In the genomic region with DNA sequence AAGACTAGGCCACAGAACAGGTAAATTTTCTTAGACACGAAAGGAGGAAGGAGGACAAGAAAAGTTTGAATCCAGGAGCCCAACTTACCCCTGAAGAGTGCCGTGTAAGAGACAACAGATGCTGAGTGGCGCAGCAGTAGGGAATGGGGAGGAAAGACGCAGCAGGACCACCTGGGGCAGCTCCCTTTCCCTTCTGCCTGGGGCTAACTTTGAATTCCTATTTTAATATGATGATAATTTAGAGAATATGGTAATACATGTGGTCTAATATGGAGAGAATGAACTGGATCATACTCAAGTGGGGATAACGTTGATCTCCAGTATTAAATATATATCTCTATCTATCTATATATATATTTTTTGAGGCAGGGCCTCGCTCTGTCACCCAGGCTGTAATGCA, we compare ENCODE assay signal across 17 cellular contexts.
DNase-seq lines count a peak whose midpoint lies in the region; ATAC-seq, FAIRE-seq and TF ChIP-seq lines count a peak whose summit lies in the region.
"Had no signal": no experiment of that assay in that cellular context is flagged by ENCODE, and none has a peak within 500 bp of the region (broad histone marks: within the 10 kb centered on the region; RNA-seq: fewer than 3 reads in every experiment).

No MANE protein-coding gene starts in this region.

- no peak overlapping the region for H3K9ac ChIP-seq in neural progenitor cell

- H3K36me3 ChIP-seq in neural progenitor cell = no peaks in the 10 kb centered on the region
- no peaks in the 10 kb centered on the region for H3K36me3 ChIP-seq in body of pancreas (replicated peaks in 1 of 2; ENCODE audit: insufficient read depth in 1 of 2, low read depth in 2 of 2)
- H3K36me3 ChIP-seq: HAP-1 had no signal

- H3K4me3 ChIP-seq in neural progenitor cell (no peak overlapping the region), body of pancreas (no peak overlapping the region)
- H3K4me3 ChIP-seq: GM23338, HAP-1 had no signal

- no peaks in the 10 kb centered on the region for H3K27me3 ChIP-seq in neural progenitor cell
- H3K27me3 ChIP-seq in body of pancreas = no peaks in the 10 kb centered on the region

- DNase-seq in GM12891 (ENCODE audit: insufficient read length, low spot score) = no peak
- DNase-seq in central memory CD8-positive, alpha-beta T cell (ENCODE audit: low spot score in 2 of 2) = no peak
- DNase-seq in neural progenitor cell (ENCODE audit: low spot score) = no peak
- DNase-seq in body of pancreas = no peak
- no peak for DNase-seq in HPDE6-E6E7 (ENCODE audit: extremely low spot score)
- DNase-seq: C1 segment of cervical spinal cord; CD4-positive, alpha-beta memory T cell; COR-L47; DMS153; DND-41; HFFc6 had no signal

- TF ChIP-seq POLR2A in GM12891 (IDR thresholded peaks at IDR 0.05; ENCODE audit: low read depth, low read length) (no peak), body of pancreas (IDR thresholded peaks at IDR 0.05) (no peak)

- H2AFZ ChIP-seq in neural progenitor cell (replicated peaks) = peak overlapping the region; percentile 55
- H2AFZ ChIP-seq: GM23338 had no signal

- no peaks in the 10 kb centered on the region for H3K79me2 ChIP-seq in neural progenitor cell (ENCODE audit: low read depth)

- peak overlapping the region; percentile 11 for H3K27ac Mint-ChIP-seq in central memory CD8-positive, alpha-beta T cell (ENCODE audit: low read depth)
- H3K27ac Mint-ChIP-seq in neural progenitor cell = no peak overlapping the region
- H3K27ac Mint-ChIP-seq: GM23338 had no signal

- no peaks in the 10 kb centered on the region for H4K20me1 ChIP-seq in neural progenitor cell (ENCODE audit: low read depth)

- H3K9me3 Mint-ChIP-seq in central memory CD8-positive, alpha-beta T cell = no peaks in the 10 kb centered on the region
- peaks cover 4% of the 10 kb centered on the region for H3K9me3 Mint-ChIP-seq in neural progenitor cell

- intact Hi-C loops in body of pancreas (cut with DNase I) = no loop called here

- no peaks in the 10 kb centered on the region for H3K27me3 Mint-ChIP-seq in central memory CD8-positive, alpha-beta T cell
- H3K27me3 Mint-ChIP-seq in neural progenitor cell (ENCODE audit: insufficient read depth, low read depth) = no peaks in the 10 kb centered on the region
- H3K27me3 Mint-ChIP-seq: CD4-positive, alpha-beta memory T cell had no signal

- no peaks in the 10 kb centered on the region for H3F3A ChIP-seq in neural progenitor cell (ENCODE audit: low read depth)

- H3K4me3 Mint-ChIP-seq in central memory CD8-positive, alpha-beta T cell = no peak overlapping the region
- no peak overlapping the region for H3K4me3 Mint-ChIP-seq in neural progenitor cell
- H3K4me3 Mint-ChIP-seq: CD4-positive, alpha-beta memory T cell; GM23338; HFFc6 had no signal

- peaks cover 15% of the 10 kb centered on the region for H3K36me3 Mint-ChIP-seq in central memory CD8-positive, alpha-beta T cell (ENCODE audit: insufficient read depth)
- peaks cover 3% of the 10 kb centered on the region for H3K36me3 Mint-ChIP-seq in neural progenitor cell

- H3K4me1 ChIP-seq in neural progenitor cell (no peaks in the 10 kb centered on the region), body of pancreas (no peaks in the 10 kb centered on the region)
- H3K4me1 ChIP-seq: HAP-1 had no signal

- TF ChIP-seq CTCF in neural progenitor cell (IDR thresholded peaks at IDR 0.05) (no peak), body of pancreas (IDR thresholded peaks at IDR 0.05) (no peak)

- WGBS in body of pancreas, 2 donors = 90 to 94% methylated on average over 6 of the region's 6 CpGs

- H3K27ac ChIP-seq in neural progenitor cell = no peak overlapping the region
- H3K27ac ChIP-seq in body of pancreas = no peak overlapping the region

- no peaks in the 10 kb centered on the region for H3K9me3 ChIP-seq in neural progenitor cell (ENCODE audit: low read depth)
- no peaks in the 10 kb centered on the region for H3K9me3 ChIP-seq in body of pancreas
- H3K9me3 ChIP-seq: HAP-1 had no signal

- FAIRE-seq in GM12891 (lab: Jason Lieb, UNC) = peak; percentile 69
- FAIRE-seq: G401.6, GM19239, H54 had no signal

- no peak overlapping the region for H3K4me2 ChIP-seq in neural progenitor cell
- H3K4me2 ChIP-seq: GM23338 had no signal

- ATAC-seq in central memory CD8-positive, alpha-beta T cell (replicated peaks; ENCODE audit: extremely low read depth, poor library complexity, severe bottlenecking) = no peak
- ATAC-seq in GM21447 (IDR thresholded peaks at IDR 0.05; ENCODE audit: unreplicated experiment) = no peak
- ATAC-seq in body of pancreas = no peak
- ATAC-seq: GM23338 had no signal

- peaks cover 4% of the 10 kb centered on the region for H3K4me1 Mint-ChIP-seq in central memory CD8-positive, alpha-beta T cell
- no peaks in the 10 kb centered on the region for H3K4me1 Mint-ChIP-seq in neural progenitor cell
- H3K4me1 Mint-ChIP-seq: GM23338 had no signal

TF ChIP-seq in GM12891, 5 proteins besides CTCF, POLR2A, EP300 and RAD21:
- no peak for TF ChIP-seq POU2F2 (IDR thresholded peaks at IDR 0.05; ENCODE audit: low read depth, low read length)
- TF ChIP-seq TAF1 (IDR thresholded peaks at IDR 0.05; ENCODE audit: low read depth, low read length) = no peak
- TF ChIP-seq POLR2AphosphoS5 (IDR thresholded peaks at IDR 0.05; ENCODE audit: low read depth, low read length) = no peak
- TF ChIP-seq PAX5 (IDR thresholded peaks at IDR 0.05; ENCODE audit: insufficient read depth, low read length, severe bottlenecking) = no peak
- no peak for TF ChIP-seq SPI1 (IDR thresholded peaks at IDR 0.05; ENCODE audit: low read depth, low read length)
